17 cellular contexts compared by ENCODE assay signal in genomic region chr12:109627633-109628032, GRCh38.
"Had no signal": no experiment of that assay in that cellular context is flagged by ENCODE, and none has a peak within 500 bp of the region (broad histone marks: within the 10 kb centered on the region; RNA-seq: fewer than 3 reads in every experiment).

No MANE protein-coding gene starts in this region.

- H3K9me3 ChIP-seq: body of pancreas, tibial artery had no signal

- H3K27ac Mint-ChIP-seq: activated CD4-positive, alpha-beta T cell treated with anti-CD3 and anti-CD28 coated beads for 36 hours; activated CD8-positive, alpha-beta T cell treated with anti-CD3 and anti-CD28 coated beads for 36 hours; activated naive CD4-positive, alpha-beta T cell treated with anti-CD3 and anti-CD28 coated beads, Interleukin-2, amount 50 U/mL, for 24 hours; natural killer cell treated with Interleukin-12 subunit alpha and Interleukin-12 subunit beta and Interleukin-15 and Interleukin-18, amount 100 ng/mL, for 72 hours; stimulated activated memory B cell treated with anti-CD40 and anti-IgM and Interleukin-4, amounts not matched to agents 10 μg/mL and 1 μg/mL and 100 μg/mL, for 72 hours had no signal

- ATAC-seq: activated CD4-positive, alpha-beta T cell treated with anti-CD3 and anti-CD28 coated beads for 36 hours; activated CD8-positive, alpha-beta T cell treated with anti-CD3 and anti-CD28 coated beads for 36 hours; activated T-cell treated with anti-CD3 and anti-CD28 coated beads, Interleukin-2, amount 50 U/mL, for 4 hours; body of pancreas; natural killer cell treated with Interleukin-12 subunit alpha and Interleukin-12 subunit beta and Interleukin-15 and Interleukin-18, amount 100 ng/mL, for 72 hours; stimulated activated memory B cell treated with anti-CD40 and anti-IgM and Interleukin-4, amounts not matched to agents 10 μg/mL and 1 μg/mL and 100 μg/mL, for 72 hours had no signal

- H3K27ac ChIP-seq: body of pancreas, tibial artery had no signal

- H3K36me3 ChIP-seq: tibial artery had no signal

- H3K4me3 Mint-ChIP-seq: activated CD4-positive, alpha-beta T cell treated with anti-CD3 and anti-CD28 coated beads for 36 hours; activated CD8-positive, alpha-beta T cell treated with anti-CD3 and anti-CD28 coated beads for 36 hours; activated naive CD4-positive, alpha-beta T cell treated with anti-CD3 and anti-CD28 coated beads, Interleukin-2, amount 50 U/mL, for 24 hours; activated T-cell treated with anti-CD3 and anti-CD28 coated beads, Interleukin-2, amount 50 U/mL, for 4 hours; natural killer cell treated with Interleukin-12 subunit alpha and Interleukin-12 subunit beta and Interleukin-15 and Interleukin-18, amount 100 ng/mL, for 72 hours; stimulated activated memory B cell treated with anti-CD40 and anti-IgM and Interleukin-4, amounts not matched to agents 10 μg/mL and 1 μg/mL and 100 μg/mL, for 72 hours had no signal

- H3K4me1 ChIP-seq: body of pancreas, tibial artery had no signal

- H3K36me3 Mint-ChIP-seq: activated naive CD4-positive, alpha-beta T cell treated with anti-CD3 and anti-CD28 coated beads, Interleukin-2, amount 50 U/mL, for 24 hours; natural killer cell treated with Interleukin-12 subunit alpha and Interleukin-12 subunit beta and Interleukin-15 and Interleukin-18, amount 100 ng/mL, for 72 hours; stimulated activated memory B cell treated with anti-CD40 and anti-IgM and Interleukin-4, amounts not matched to agents 10 μg/mL and 1 μg/mL and 100 μg/mL, for 72 hours had no signal

- H3K4me1 Mint-ChIP-seq: activated CD4-positive, alpha-beta T cell treated with anti-CD3 and anti-CD28 coated beads for 36 hours; activated naive CD4-positive, alpha-beta T cell treated with anti-CD3 and anti-CD28 coated beads, Interleukin-2, amount 50 U/mL, for 24 hours; stimulated activated memory B cell treated with anti-CD40 and anti-IgM and Interleukin-4, amounts not matched to agents 10 μg/mL and 1 μg/mL and 100 μg/mL, for 72 hours had no signal

- DNase-seq: activated CD4-positive, alpha-beta T cell treated with anti-CD3 and anti-CD28 coated beads for 36 hours; activated CD8-positive, alpha-beta T cell treated with anti-CD3 and anti-CD28 coated beads for 36 hours; activated effector memory CD4-positive, alpha-beta T cell treated with Interleukin-2 at 50 U/mL for 16 hours; activated T-cell treated with anti-CD3 and anti-CD28 coated beads, Interleukin-2, amount 50 U/mL, for 4 hours; body of pancreas; central memory CD4-positive, alpha-beta T cell; cortex of kidney; effector memory CD4-positive, alpha-beta T cell; kidney glomerular epithelial cell; mesendoderm; stimulated activated CD4-positive, alpha-beta T cell treated with anti-CD3 and anti-CD28 coated beads, Interleukin-2, amount 100 ng/mL, for 48 hours; tibial artery had no signal

- H3K9me3 Mint-ChIP-seq: activated CD8-positive, alpha-beta T cell treated with anti-CD3 and anti-CD28 coated beads for 36 hours; activated naive CD4-positive, alpha-beta T cell treated with anti-CD3 and anti-CD28 coated beads, Interleukin-2, amount 50 U/mL, for 24 hours; activated T-cell treated with anti-CD3 and anti-CD28 coated beads, Interleukin-2, amount 50 U/mL, for 4 hours; natural killer cell treated with Interleukin-12 subunit alpha and Interleukin-12 subunit beta and Interleukin-15 and Interleukin-18, amount 100 ng/mL, for 72 hours; stimulated activated memory B cell treated with anti-CD40 and anti-IgM and Interleukin-4, amounts not matched to agents 10 μg/mL and 1 μg/mL and 100 μg/mL, for 72 hours had no signal

- FAIRE-seq: frontal cortex, urothelium cell line had no signal

- H3K4me3 ChIP-seq: body of pancreas, tibial artery had no signal
